ENCODE assay signal across 8 cellular contexts in genomic region chr19:18068395-18068794, GRCh38. TPM values are rescaled to one million over a fixed set of nuclear protein-coding genes. Genes with fewer than 3 reads are reported as not detected.
"Had no signal": no experiment of that assay in that cellular context is flagged by ENCODE, and none has a peak within 500 bp of the region (broad histone marks: within the 10 kb centered on the region; RNA-seq: fewer than 3 reads in every experiment).

No MANE protein-coding gene starts in this region.

- H3K27ac ChIP-seq: GM23248 had no signal

- H3K9me3 ChIP-seq: HAP-1 had no signal

- DNase-seq: GM23248, GOT3, H7, IMR-90 had no signal

- H3K4me1 ChIP-seq: HAP-1 had no signal

- H3K4me3 ChIP-seq: GM23248, HAP-1, K562 had no signal

- ATAC-seq: HCT116, K562 had no signal

- H3K36me3 ChIP-seq: HAP-1 had no signal

RNA-seq across cellular contexts. Expression of gene IL12RB1, which starts 18.3 kb away (rescaled TPM):
- total RNA-seq: GM23248, H7, HT-29, IMR-90 had no signal
- polyA plus RNA-seq: GM23248, IMR-90 had no signal
